In the genomic region with DNA sequence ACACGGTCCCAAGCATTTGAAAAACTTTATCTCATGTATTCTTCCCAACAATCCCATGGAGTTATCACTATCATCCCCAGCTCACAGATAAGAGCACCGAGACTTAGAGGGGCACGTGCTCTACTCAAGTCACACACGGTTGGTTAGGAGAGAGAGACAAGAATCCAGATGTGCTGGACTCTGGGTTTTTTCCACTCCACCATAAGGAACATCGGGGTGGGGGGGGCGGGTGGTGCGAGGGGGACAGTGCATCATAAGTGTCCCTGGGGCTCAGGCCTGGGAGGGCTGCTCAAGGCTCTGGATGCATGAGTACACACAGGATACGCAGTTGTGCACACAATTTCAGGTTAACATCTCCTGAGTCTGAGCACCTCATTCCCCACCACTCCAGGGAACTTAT, we compare ENCODE assay signal across 12 cellular contexts. TPM values are rescaled to one million over a fixed set of nuclear protein-coding genes. Genes with fewer than 3 reads are reported as not detected.
A peak's percentile ranks its signal among the peaks of the same experiment; 100 is the strongest.
DNase-seq lines count a peak whose midpoint lies in the region; ATAC-seq and TF ChIP-seq lines count a peak whose summit lies in the region.
"Had no signal": no experiment of that assay in that cellular context is flagged by ENCODE, and none has a peak within 500 bp of the region (broad histone marks: within the 10 kb centered on the region; RNA-seq: fewer than 3 reads in every experiment).

No MANE protein-coding gene starts in this region.

- no peaks in the 10 kb centered on the region for H3K27me3 ChIP-seq in RWPE2 (ENCODE audit: insufficient read depth, poor library complexity, severe bottlenecking)
- no peaks in the 10 kb centered on the region for H3K27me3 ChIP-seq in muscle layer of colon (ENCODE audit: control insufficient read depth in 1 of 2, insufficient read depth in 2 of 2, low read length in 2 of 2)

- peak overlapping the region; percentile 87 for H3K27ac ChIP-seq in RWPE2 (ENCODE audit: poor library complexity, severe bottlenecking)
- peak overlapping the region; percentile 98 for H3K27ac ChIP-seq in muscle layer of colon (ENCODE audit: low read depth, low read length)

- peaks cover 4% of the 10 kb centered on the region for H3K9me3 Mint-ChIP-seq in type B pancreatic cell
- H3K9me3 Mint-ChIP-seq: activated CD8-positive, alpha-beta T cell treated with anti-CD3 and anti-CD28 coated beads for 36 hours; natural killer cell treated with Interleukin-12 subunit alpha and Interleukin-12 subunit beta and Interleukin-15 and Interleukin-18, amount 100 ng/mL, for 72 hours had no signal

- no peak for DNase-seq in RWPE2 (ENCODE audit: low spot score)
- DNase-seq in epithelial cell of proximal tubule (ENCODE audit: low read depth): no peak
- no peak for DNase-seq in type B pancreatic cell (ENCODE audit: extremely low spot score, unreplicated experiment)
- no peak for DNase-seq in MV-4-11 (lab: John Stamatoyannopoulos, UW)
- DNase-seq in activated CD4-positive, alpha-beta T cell treated with anti-CD3 and anti-CD28 coated beads for 1 hour: no peak
- DNase-seq: activated CD8-positive, alpha-beta T cell treated with anti-CD3 and anti-CD28 coated beads for 36 hours; NCI-H2029 treated with DMSO at 0.1 percent for 48 hours had no signal

- H3K9me3 ChIP-seq in RWPE2 (ENCODE audit: severe bottlenecking) (no peaks in the 10 kb centered on the region), muscle layer of colon (ENCODE audit: low read length) (no peaks in the 10 kb centered on the region)

- H3K4me3 ChIP-seq in RWPE2 (ENCODE audit: severe bottlenecking): no peak overlapping the region
- H3K4me3 ChIP-seq in epithelial cell of proximal tubule (ENCODE audit: low read depth, low read length): peak overlapping the region; percentile 53
- peak overlapping the region; percentile 71 to 74 for H3K4me3 ChIP-seq in muscle layer of colon (ENCODE audit: low read depth in 1 of 2, low read length in 2 of 2)

- H3K9ac ChIP-seq in muscle layer of colon (ENCODE audit: low read length): peak overlapping the region; percentile 79

- H3K27me3 Mint-ChIP-seq in type B pancreatic cell: no peaks in the 10 kb centered on the region

- TF ChIP-seq CTCF in RWPE2 (IDR thresholded peaks at IDR 0.05; ENCODE audit: poor library complexity, severe bottlenecking) (no peak), epithelial cell of proximal tubule (conservative IDR thresholded peaks at IDR 0.05; ENCODE audit: low read depth, low read length) (no peak), type B pancreatic cell (conservative IDR thresholded peaks at IDR 0.05) (no peak)

- H3K36me3 ChIP-seq in RWPE2 (ENCODE audit: low read depth) (no peaks in the 10 kb centered on the region), muscle layer of colon (ENCODE audit: insufficient read depth, low read length) (peaks cover 10% of the 10 kb centered on the region)

- peaks cover 59% of the 10 kb centered on the region for H3K4me1 Mint-ChIP-seq in type B pancreatic cell (ENCODE audit: unreplicated experiment)

- peak overlapping the region; percentile 79 for H3K27ac Mint-ChIP-seq in type B pancreatic cell
- H3K27ac Mint-ChIP-seq: activated CD8-positive, alpha-beta T cell treated with anti-CD3 and anti-CD28 coated beads for 36 hours had no signal

- no peak for ATAC-seq in RWPE2 (ENCODE audit: low read depth)
- no peak for ATAC-seq in HG03520 (IDR thresholded peaks at IDR 0.05; ENCODE audit: unreplicated experiment)
- ATAC-seq in HG02885 (IDR thresholded peaks at IDR 0.05; ENCODE audit: poor library complexity, unreplicated experiment): no peak
- ATAC-seq: activated CD8-positive, alpha-beta T cell treated with anti-CD3 and anti-CD28 coated beads for 36 hours had no signal

- H3K36me3 Mint-ChIP-seq in type B pancreatic cell: peaks cover 5% of the 10 kb centered on the region
- H3K36me3 Mint-ChIP-seq: natural killer cell treated with Interleukin-12 subunit alpha and Interleukin-12 subunit beta and Interleukin-15 and Interleukin-18, amount 100 ng/mL, for 72 hours had no signal

- H3K4me3 Mint-ChIP-seq in type B pancreatic cell: peak overlapping the region; percentile 82
- H3K4me3 Mint-ChIP-seq: activated CD8-positive, alpha-beta T cell treated with anti-CD3 and anti-CD28 coated beads for 36 hours had no signal

- H3K4me1 ChIP-seq in RWPE2 (ENCODE audit: insufficient read depth, poor library complexity, severe bottlenecking): peaks cover 69% of the 10 kb centered on the region
- peaks cover 80% of the 10 kb centered on the region for H3K4me1 ChIP-seq in muscle layer of colon (ENCODE audit: insufficient read depth, low read length)

RNA-seq across cellular contexts. Expression of a gene that starts 7.4 kb away (rescaled TPM):
- total RNA-seq in epithelial cell of proximal tubule (46.8 and 115 TPM in 2 replicates), type B pancreatic cell (ENCODE audit: low replicate concordance) (24.7 and 78.8 TPM in 2 replicates)

RNA-seq across cellular contexts. Expression of a gene that starts 42.8 kb away (rescaled TPM):
- total RNA-seq in epithelial cell of proximal tubule (not detected in 2 replicates), type B pancreatic cell (ENCODE audit: low replicate concordance) (not detected in 2 replicates)
- total RNA-seq: activated CD8-positive, alpha-beta T cell treated with anti-CD3 and anti-CD28 coated beads for 36 hours; natural killer cell treated with Interleukin-12 subunit alpha and Interleukin-12 subunit beta and Interleukin-15 and Interleukin-18, amount 100 ng/mL, for 72 hours; RPMI7951 had no signal
